In the genomic region with DNA sequence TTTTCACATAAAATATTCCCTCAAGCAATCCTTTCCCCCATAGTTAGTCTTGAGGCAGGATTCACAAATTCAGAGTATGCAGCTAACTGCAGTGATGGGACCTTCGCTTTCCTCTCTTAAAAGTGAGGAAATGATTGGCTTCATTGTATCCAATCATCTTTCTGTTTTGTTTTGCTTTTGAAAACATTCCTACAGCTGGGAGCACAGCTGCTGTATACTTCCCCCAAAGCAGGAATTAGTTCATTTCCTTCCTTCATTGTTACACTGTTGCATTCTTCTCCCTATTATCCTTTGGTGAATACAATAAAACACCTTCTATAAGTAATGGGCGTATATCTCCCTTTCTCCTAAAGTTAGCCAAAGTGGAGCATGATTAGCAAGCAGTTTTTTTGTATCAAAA, we compare ENCODE assay signal across 29 cellular contexts. TPM values are rescaled to one million over a fixed set of nuclear protein-coding genes. Genes with fewer than 3 reads are reported as not detected.
DNase-seq lines count a peak whose midpoint lies in the region; ATAC-seq and TF ChIP-seq lines count a peak whose summit lies in the region.
"Had no signal": no experiment of that assay in that cellular context is flagged by ENCODE, and none has a peak within 500 bp of the region (broad histone marks: within the 10 kb centered on the region; RNA-seq: fewer than 3 reads in every experiment).

No MANE protein-coding gene starts in this region.

- H3K9me3 ChIP-seq in heart left ventricle (no peaks in the 10 kb centered on the region), neural progenitor cell (ENCODE audit: low read depth) (no peaks in the 10 kb centered on the region)
- H3K9me3 ChIP-seq: adrenal gland, BE2C, MG63, stomach had no signal

- DNase-seq in EH (ENCODE audit: low read depth): peak; percentile 15
- DNase-seq in dermis blood vessel endothelial cell: peak; percentile 87
- no peak for DNase-seq in heart left ventricle
- peak; percentile 25 for DNase-seq in neural progenitor cell (ENCODE audit: low spot score)
- no peak for DNase-seq in retina
- DNase-seq in NCI-H524 treated with DMSO at 0.1 percent for 48 hours (lab: John Stamatoyannopoulos, UW): no peak
- DNase-seq in NCI-H1048 (lab: John Stamatoyannopoulos, UW): no peak
- no peak for DNase-seq in lower leg skin (ENCODE audit: low spot score in 2 of 2)
- DNase-seq: ACHN; activated CD4-positive, CD25-positive, alpha-beta regulatory T cell; activated naive CD4-positive, alpha-beta T cell treated with Interleukin-2 at 50 U/mL for 16 hours; adrenal gland; BE2C; DMS 273 treated with DMSO at 0.1 percent for 48 hours; dorsolateral prefrontal cortex; EL; GOT3; KG1; MG63; natural killer cell; NCI-H1105 treated with DMSO at 0.1 percent for 48 hours; NCI-H2029; NCI-H524; NK-92 treated with Interleukin-12 subunit alpha and Interleukin-12 subunit beta, amount 100 ng/mL, for 24 hours; stimulated activated CD4-positive, alpha-beta T cell treated with anti-CD3 and anti-CD28 coated beads, Interleukin-1b, Interleukin-23, amount 100 ng/mL, for 48 hours; stomach; T-helper 17 cell had no signal

- no peaks in the 10 kb centered on the region for H3K27me3 Mint-ChIP-seq in neural progenitor cell (ENCODE audit: insufficient read depth, low read depth)

- H3K27ac Mint-ChIP-seq in neural progenitor cell: no peak overlapping the region
- H3K27ac Mint-ChIP-seq: mesothelial cell of epicardium, natural killer cell, T-helper 17 cell had no signal

- H3K36me3 ChIP-seq in heart left ventricle (no peaks in the 10 kb centered on the region), neural progenitor cell (no peaks in the 10 kb centered on the region)
- H3K36me3 ChIP-seq: adrenal gland, BE2C, MG63, stomach had no signal

- no peaks in the 10 kb centered on the region for H4K20me1 ChIP-seq in neural progenitor cell (ENCODE audit: low read depth)

- intact Hi-C loops in heart left ventricle (cut with DNase I) (no loop called here), lower leg skin (cut with DNase I; ENCODE audit: low total_unique reads) (loop anchor here (5.0 to 10.0 kb wide), 2 partner anchors 218 to 429 kb away; no protein-coding TSS in a partner anchor)

- TF ChIP-seq CTCF in heart left ventricle (IDR thresholded peaks at IDR 0.05): no peak
- TF ChIP-seq CTCF in neural progenitor cell (IDR thresholded peaks at IDR 0.05): no peak
- no peak for TF ChIP-seq CTCF in lower leg skin (IDR thresholded peaks at IDR 0.05)

- H3K27ac ChIP-seq in heart left ventricle (peak overlapping the region in 4 of 12 donors; percentile 50 to 64 (median 56)), neural progenitor cell (no peak overlapping the region)
- H3K27ac ChIP-seq: adrenal gland, dorsolateral prefrontal cortex, stomach had no signal

- TF ChIP-seq POLR2A in heart left ventricle (IDR thresholded peaks at IDR 0.05) (no peak), lower leg skin (IDR thresholded peaks at IDR 0.05) (no peak)

- H3K9ac ChIP-seq in neural progenitor cell: no peak overlapping the region

- no peak overlapping the region for H3K4me3 ChIP-seq in heart left ventricle
- no peak overlapping the region for H3K4me3 ChIP-seq in neural progenitor cell
- H3K4me3 ChIP-seq in lower leg skin (ENCODE audit: low read depth, poor library complexity, severe bottlenecking): no peak overlapping the region
- H3K4me3 ChIP-seq: adrenal gland, dorsolateral prefrontal cortex, MG63, stomach had no signal

- 31 to 50% (median 43%) methylated on average over 2 of the region's 2 CpGs for WGBS in heart left ventricle, 4 donors
- 38 to 43% methylated on average over 2 of the region's 2 CpGs for WGBS in lower leg skin, 2 donors

- peak; percentile 31 to 81 (median 67) for ATAC-seq in heart left ventricle
- ATAC-seq: natural killer cell, T-helper 17 cell had no signal

- no peaks in the 10 kb centered on the region for H3K79me2 ChIP-seq in neural progenitor cell (ENCODE audit: low read depth)

- peaks cover 0 to 18% (median 8%) of the 10 kb centered on the region in 12 donors for H3K4me1 ChIP-seq in heart left ventricle
- H3K4me1 ChIP-seq in neural progenitor cell: peaks cover 23% of the 10 kb centered on the region
- H3K4me1 ChIP-seq: adrenal gland, BE2C had no signal

- H2AFZ ChIP-seq in neural progenitor cell (replicated peaks): peak overlapping the region; percentile 11

- H3F3A ChIP-seq in neural progenitor cell (ENCODE audit: low read depth): no peaks in the 10 kb centered on the region

- H3K27me3 ChIP-seq in heart left ventricle: no peaks in the 10 kb centered on the region
- no peaks in the 10 kb centered on the region for H3K27me3 ChIP-seq in neural progenitor cell
- H3K27me3 ChIP-seq: adrenal gland, dorsolateral prefrontal cortex, MG63 had no signal

- H3K4me1 Mint-ChIP-seq in neural progenitor cell: peaks cover 7% of the 10 kb centered on the region
- H3K4me1 Mint-ChIP-seq: mesothelial cell of epicardium, natural killer cell, T-helper 17 cell had no signal

- H3K4me3 Mint-ChIP-seq in neural progenitor cell: no peak overlapping the region
- H3K4me3 Mint-ChIP-seq: mesothelial cell of epicardium, natural killer cell, T-helper 17 cell had no signal

- no peaks in the 10 kb centered on the region for H3K9me3 Mint-ChIP-seq in neural progenitor cell
- H3K9me3 Mint-ChIP-seq: mesothelial cell of epicardium, natural killer cell had no signal

- H3K36me3 Mint-ChIP-seq in neural progenitor cell: no peaks in the 10 kb centered on the region
- H3K36me3 Mint-ChIP-seq: mesothelial cell of epicardium, natural killer cell had no signal

- H3K4me2 ChIP-seq in neural progenitor cell: peak overlapping the region; percentile 35

RNA-seq across cellular contexts. Expression of gene GAS2L3, which starts 9.4 kb away (rescaled TPM):
- 19.9 and 27.7 TPM in 2 replicates for total RNA-seq in dermis blood vessel endothelial cell
- 10 to 100 TPM in 1 of 9 donors, 1 to 10 TPM in 7, under 1 TPM in 1; 0.93 to 13.2 (median 2.0) TPM for total RNA-seq in heart left ventricle
- polyA plus RNA-seq in heart left ventricle: under 1 TPM; 0.47 to 0.53 TPM
- 40.6 and 57.6 TPM in 2 replicates for total RNA-seq in neural progenitor cell (ENCODE audit: low replicate concordance)
- 1 to 10 TPM; 2.9 to 4.7 (median 4.0) TPM for total RNA-seq in lower leg skin
- total RNA-seq: HT1080 had no signal

Comparison
In these comparisons a context has a peak if more than half of its experiments do, and no peak if none do; other contexts are left out.
1. DNase-seq: peak in EH (single experiment), dermis blood vessel endothelial cell (single experiment) and neural progenitor cell (single experiment); none in heart left ventricle (0 of 5), retina (single experiment), NCI-H524 treated with DMSO at 0.1 percent for 48 hours (single experiment), NCI-H1048 (single experiment) and lower leg skin (0 of 2).